1 cellular context compared by ENCODE assay signal in the genomic region with DNA sequence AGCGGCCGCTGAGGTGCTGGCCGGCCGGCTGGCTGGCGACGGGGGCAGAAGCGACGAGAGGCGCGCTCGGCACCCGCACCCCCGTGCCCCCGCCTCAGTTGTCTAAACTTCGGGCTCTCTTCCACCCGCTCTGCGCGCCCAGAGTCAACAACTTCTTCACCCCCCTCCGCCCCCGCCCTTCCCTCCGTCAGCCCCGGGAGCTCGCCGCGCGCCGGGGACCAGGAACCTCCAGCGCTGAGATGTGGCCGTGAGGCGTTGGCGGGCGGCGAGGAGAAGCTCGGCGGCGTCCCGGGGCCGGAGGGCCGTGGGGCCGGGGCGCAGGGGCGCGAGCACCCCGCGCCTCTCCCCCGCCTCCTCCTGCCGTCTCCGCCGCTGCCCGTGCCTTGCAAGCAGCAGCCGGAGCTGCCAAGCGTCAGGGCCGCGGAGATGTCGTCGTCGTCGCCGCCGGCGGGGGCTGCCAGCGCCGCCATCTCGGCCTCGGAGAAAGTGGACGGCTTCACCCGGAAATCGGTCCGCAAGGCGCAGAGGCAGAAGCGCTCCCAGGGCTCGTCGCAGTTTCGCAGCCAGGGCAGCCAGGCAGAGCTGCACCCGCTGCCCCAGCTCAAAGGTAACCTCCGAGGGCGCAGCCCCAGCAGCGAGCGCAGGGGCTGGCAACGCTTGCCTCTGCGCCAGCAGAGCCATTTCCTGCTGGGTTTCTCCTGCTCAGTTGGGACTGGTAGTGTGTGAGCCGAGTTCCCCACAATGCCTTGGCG.
TF ChIP-seq lines count a peak whose summit lies in the region.

No MANE protein-coding gene starts in this region.

TF ChIP-seq in WTC11, 78 proteins besides CTCF, POLR2A, EP300 and RAD21 (continued from another document):
- TF ChIP-seq NR1H2 (CRISPR knock-in tag; IDR thresholded peaks at IDR 0.05): no peak
- no peak for TF ChIP-seq ZNF425 (CRISPR knock-in tag; conservative IDR thresholded peaks at IDR 0.05)
- no peak for TF ChIP-seq RORB (CRISPR knock-in tag; IDR thresholded peaks at IDR 0.05)
- no peak for TF ChIP-seq MYBL2 (CRISPR knock-in tag; IDR thresholded peaks at IDR 0.05)
- TF ChIP-seq NFYB (CRISPR knock-in tag; conservative IDR thresholded peaks at IDR 0.05; ENCODE audit: low read depth): no peak
- 0 out of 2 replicates have a peak, but pooled peaks have one; percentile 46 for TF ChIP-seq KAT7 (CRISPR knock-in tag; IDR thresholded peaks at IDR 0.05; ENCODE audit: borderline replicate concordance)
- no peak for TF ChIP-seq NFE2L1 (CRISPR knock-in tag; IDR thresholded peaks at IDR 0.05)
- TF ChIP-seq ZNF512 (CRISPR knock-in tag; IDR thresholded peaks at IDR 0.05; ENCODE audit: borderline replicate concordance): no peak
- no peak for TF ChIP-seq FOXP4 (CRISPR knock-in tag; IDR thresholded peaks at IDR 0.05)
- no peak for TF ChIP-seq ZNF532 (CRISPR knock-in tag; IDR thresholded peaks at IDR 0.05; ENCODE audit: borderline replicate concordance)
- TF ChIP-seq, protein P1, sequence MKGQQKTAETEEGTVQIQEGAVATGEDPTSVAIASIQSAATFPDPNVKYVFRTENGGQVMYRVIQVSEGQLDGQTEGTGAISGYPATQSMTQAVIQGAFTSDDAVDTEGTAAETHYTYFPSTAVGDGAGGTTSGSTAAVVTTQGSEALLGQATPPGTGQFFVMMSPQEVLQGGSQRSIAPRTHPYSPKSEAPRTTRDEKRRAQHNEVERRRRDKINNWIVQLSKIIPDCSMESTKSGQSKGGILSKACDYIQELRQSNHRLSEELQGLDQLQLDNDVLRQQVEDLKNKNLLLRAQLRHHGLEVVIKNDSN (CRISPR knock-in tag; IDR thresholded peaks at IDR 0.05): peak; percentile 42; the same call in 1 of the 2 replicates
- TF ChIP-seq JUN (CRISPR knock-in tag; IDR thresholded peaks at IDR 0.05): no peak
- no peak for TF ChIP-seq ZSCAN18 (CRISPR knock-in tag; IDR thresholded peaks at IDR 0.05)
- no peak for TF ChIP-seq ESRRA (CRISPR knock-in tag; IDR thresholded peaks at IDR 0.05; ENCODE audit: borderline replicate concordance)
- no peak for TF ChIP-seq FOXK1 (CRISPR knock-in tag; IDR thresholded peaks at IDR 0.05)
- TF ChIP-seq CREM (CRISPR knock-in tag; IDR thresholded peaks at IDR 0.05): no peak
- TF ChIP-seq, protein P2, sequence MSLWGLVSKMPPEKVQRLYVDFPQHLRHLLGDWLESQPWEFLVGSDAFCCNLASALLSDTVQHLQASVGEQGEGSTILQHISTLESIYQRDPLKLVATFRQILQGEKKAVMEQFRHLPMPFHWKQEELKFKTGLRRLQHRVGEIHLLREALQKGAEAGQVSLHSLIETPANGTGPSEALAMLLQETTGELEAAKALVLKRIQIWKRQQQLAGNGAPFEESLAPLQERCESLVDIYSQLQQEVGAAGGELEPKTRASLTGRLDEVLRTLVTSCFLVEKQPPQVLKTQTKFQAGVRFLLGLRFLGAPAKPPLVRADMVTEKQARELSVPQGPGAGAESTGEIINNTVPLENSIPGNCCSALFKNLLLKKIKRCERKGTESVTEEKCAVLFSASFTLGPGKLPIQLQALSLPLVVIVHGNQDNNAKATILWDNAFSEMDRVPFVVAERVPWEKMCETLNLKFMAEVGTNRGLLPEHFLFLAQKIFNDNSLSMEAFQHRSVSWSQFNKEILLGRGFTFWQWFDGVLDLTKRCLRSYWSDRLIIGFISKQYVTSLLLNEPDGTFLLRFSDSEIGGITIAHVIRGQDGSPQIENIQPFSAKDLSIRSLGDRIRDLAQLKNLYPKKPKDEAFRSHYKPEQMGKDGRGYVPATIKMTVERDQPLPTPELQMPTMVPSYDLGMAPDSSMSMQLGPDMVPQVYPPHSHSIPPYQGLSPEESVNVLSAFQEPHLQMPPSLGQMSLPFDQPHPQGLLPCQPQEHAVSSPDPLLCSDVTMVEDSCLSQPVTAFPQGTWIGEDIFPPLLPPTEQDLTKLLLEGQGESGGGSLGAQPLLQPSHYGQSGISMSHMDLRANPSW (CRISPR knock-in tag; conservative IDR thresholded peaks at IDR 0.05; ENCODE audit: low read depth): no peak
- TF ChIP-seq TCF7 (CRISPR knock-in tag; IDR thresholded peaks at IDR 0.05; ENCODE audit: low read depth): no peak
